Comparison of ENCODE assay signal across 16 cellular contexts in the genomic region with DNA sequence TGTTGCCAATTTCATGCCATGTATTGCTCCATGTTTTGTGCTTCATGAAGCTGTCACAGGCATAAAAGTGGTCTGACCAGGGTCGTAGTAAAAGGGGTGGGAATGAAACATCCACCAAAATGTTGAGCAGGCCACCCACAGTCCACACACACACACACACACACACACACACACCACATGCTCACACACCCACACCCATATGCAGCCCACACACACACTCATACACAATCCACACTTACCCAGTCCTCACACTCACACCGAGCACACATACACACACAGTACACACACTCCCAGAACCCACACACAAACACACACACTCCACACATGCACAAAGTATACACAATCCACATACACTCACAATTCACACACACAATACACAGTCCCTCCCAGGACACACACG.
"Had no signal": no experiment of that assay in that cellular context is flagged by ENCODE, and none has a peak within 500 bp of the region (broad histone marks: within the 10 kb centered on the region; RNA-seq: fewer than 3 reads in every experiment).

No MANE protein-coding gene starts in this region.

- H3K27me3 ChIP-seq: MG63, SJSA1 had no signal

- H3K4me1 ChIP-seq: SJSA1 had no signal

- DNase-seq: KG1, MG63, NCI-H1092 treated with DMSO at 0.1 percent for 48 hours, NCI-H1436, NCI-H187, NCI-H2029, NCI-H2081 treated with DMSO at 0.1 percent for 48 hours, NCI-H226, NCI-H524 treated with DMSO at 0.1 percent for 48 hours, NCI-H774, Right ventricle myocardium superior, RPMI8226, SIG-M5 had no signal

- H3K9me3 ChIP-seq: MG63, SJSA1 had no signal

- H3K4me3 ChIP-seq: MG63, SJSA1, SK-N-MC had no signal

- H3K36me3 ChIP-seq: MG63, SJSA1 had no signal

- FAIRE-seq: RCC 7860 had no signal

- H3K27ac ChIP-seq: SJSA1, SK-N-MC had no signal
